16 cellular contexts compared by ENCODE assay signal in the genomic region with DNA sequence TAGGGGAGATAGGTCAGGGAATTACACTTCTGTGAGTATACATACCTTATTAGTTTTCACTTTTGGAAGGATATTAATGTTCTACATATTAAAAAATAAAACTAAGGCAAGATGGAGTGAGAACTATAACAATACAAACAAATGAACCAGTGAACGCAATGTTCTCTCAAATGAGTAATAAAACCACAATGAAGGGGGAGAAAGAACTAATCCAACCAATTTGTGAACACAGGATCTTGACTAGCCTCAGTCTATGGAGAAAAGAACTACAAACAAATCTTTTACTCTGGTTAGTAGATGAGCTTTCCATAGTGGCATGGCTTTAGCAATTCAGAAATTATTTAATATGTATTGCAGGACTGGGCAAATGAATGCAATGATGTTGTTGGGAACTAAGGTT.
"Had no signal": no experiment of that assay in that cellular context is flagged by ENCODE, and none has a peak within 500 bp of the region (broad histone marks: within the 10 kb centered on the region; RNA-seq: fewer than 3 reads in every experiment).

No MANE protein-coding gene starts in this region.

- H3K9me3 Mint-ChIP-seq: activated naive CD4-positive, alpha-beta T cell treated with anti-CD3 and anti-CD28 coated beads, Interleukin-2, amount 50 U/mL, for 72 hours; activated T-cell treated with anti-CD3 and anti-CD28 coated beads, Interleukin-2, amount 50 U/mL, for 24 hours; activated T-helper 17 cell treated with anti-CD3 and anti-CD28 coated beads, Interleukin-2, amount 50 U/mL, for 72 hours; mesothelial cell of epicardium; natural killer cell treated with Interleukin-12 subunit alpha and Interleukin-12 subunit beta and Interleukin-15 and Interleukin-18, amount 100 ng/mL, for 72 hours; WTC11 had no signal

- H3K9me3 ChIP-seq: left lung, stomach, suprapubic skin, tibial nerve had no signal

- H3K4me3 Mint-ChIP-seq: activated T-cell treated with anti-CD3 and anti-CD28 coated beads, Interleukin-2, amount 50 U/mL, for 24 hours; activated T-helper 17 cell treated with anti-CD3 and anti-CD28 coated beads, Interleukin-2, amount 50 U/mL, for 72 hours; mesothelial cell of epicardium; natural killer cell treated with Interleukin-12 subunit alpha and Interleukin-12 subunit beta and Interleukin-15 and Interleukin-18, amount 100 ng/mL, for 72 hours; WTC11 had no signal

- H3K36me3 Mint-ChIP-seq: activated naive CD4-positive, alpha-beta T cell treated with anti-CD3 and anti-CD28 coated beads, Interleukin-2, amount 50 U/mL, for 72 hours; mesothelial cell of epicardium; natural killer cell treated with Interleukin-12 subunit alpha and Interleukin-12 subunit beta and Interleukin-15 and Interleukin-18, amount 100 ng/mL, for 72 hours; WTC11 had no signal

- H3K27ac ChIP-seq: cardiac muscle cell, epithelial cell of prostate, left lung, stomach, suprapubic skin, tibial nerve had no signal

- H3K27me3 Mint-ChIP-seq: activated T-helper 17 cell treated with anti-CD3 and anti-CD28 coated beads, Interleukin-2, amount 50 U/mL, for 72 hours had no signal

- H3K27ac Mint-ChIP-seq: activated naive CD4-positive, alpha-beta T cell treated with anti-CD3 and anti-CD28 coated beads, Interleukin-2, amount 50 U/mL, for 72 hours; activated T-cell treated with anti-CD3 and anti-CD28 coated beads, Interleukin-2, amount 50 U/mL, for 24 hours; activated T-helper 17 cell treated with anti-CD3 and anti-CD28 coated beads, Interleukin-2, amount 50 U/mL, for 72 hours; mesothelial cell of epicardium; natural killer cell treated with Interleukin-12 subunit alpha and Interleukin-12 subunit beta and Interleukin-15 and Interleukin-18, amount 100 ng/mL, for 72 hours; progenitor cell of endocrine pancreas; WTC11 had no signal

- H3K27me3 ChIP-seq: cardiac muscle cell, left lung, stomach, suprapubic skin, tibial nerve had no signal

- H3K36me3 ChIP-seq: cardiac muscle cell, left lung, stomach, suprapubic skin, tibial nerve had no signal

- DNase-seq: activated T-cell treated with anti-CD3 and anti-CD28 coated beads, Interleukin-2, amount 50 U/mL, for 24 hours; left lung; stimulated activated CD4-positive, alpha-beta T cell treated with anti-CD3 and anti-CD28 coated beads, Interleukin-1b, Interleukin-23, amount 100 ng/mL, for 48 hours; stomach; T1000 had no signal

- H3K4me3 ChIP-seq: cardiac muscle cell, left lung, lung, stomach, suprapubic skin, tibial nerve had no signal

- H3K4me1 ChIP-seq: left lung, tibial nerve had no signal

- ATAC-seq: activated naive CD4-positive, alpha-beta T cell treated with anti-CD3 and anti-CD28 coated beads, Interleukin-2, amount 50 U/mL, for 72 hours; activated T-helper 17 cell treated with anti-CD3 and anti-CD28 coated beads, Interleukin-2, amount 50 U/mL, for 72 hours; left lung; natural killer cell treated with Interleukin-12 subunit alpha and Interleukin-12 subunit beta and Interleukin-15 and Interleukin-18, amount 100 ng/mL, for 72 hours; WTC11 had no signal
